16 cellular contexts compared by ENCODE assay signal in genomic region chr22:49237703-49238102, GRCh38.
"Had no signal": no experiment of that assay in that cellular context is flagged by ENCODE, and none has a peak within 500 bp of the region (broad histone marks: within the 10 kb centered on the region; RNA-seq: fewer than 3 reads in every experiment).

No MANE protein-coding gene starts in this region.

- DNase-seq: KBM-7, NCI-H1092, NCI-H1105 treated with DMSO at 0.1 percent for 48 hours, NCI-H1417 treated with DMSO at 0.1 percent for 48 hours, NCI-H146, NCI-H1694 treated with DMSO at 0.1 percent for 48 hours, NCI-H1930, NCI-H2081, NCI-H2107, NCI-H2227 treated with DMSO at 0.1 percent for 48 hours, NCI-H524, NCI-H526 treated with DMSO at 0.1 percent for 48 hours, NCI-H774, SHP77, SK-N-SH had no signal

- H3K9me3 ChIP-seq: SK-N-SH had no signal

- H3K27ac ChIP-seq: RWPE1 had no signal
